ENCODE assay signal across 1 cellular context in genomic region chr5:173878224-173878967, GRCh38.
TF ChIP-seq lines count a peak whose summit lies in the region.

No MANE protein-coding gene starts in this region.

TF ChIP-seq in K562, 482 proteins besides CTCF, POLR2A, EP300 and RAD21 (continued from another document and continues in another):
- TF ChIP-seq RERE (CRISPR knock-in tag; IDR thresholded peaks at IDR 0.05; ENCODE audit: borderline replicate concordance) (no peak), NR2C2 (CRISPR knock-in tag; IDR thresholded peaks at IDR 0.05) (no peak), NR2C2 (tag; IDR thresholded peaks at IDR 0.05) (peak; percentile 30; the same call in 1 of the 2 replicates), DNMT1 (IDR thresholded peaks at IDR 0.05) (no peak), UBTF (IDR thresholded peaks at IDR 0.05; ENCODE audit: borderline replicate concordance in 1 of 2, low read depth in 2 of 2, low read length in 2 of 2) (no peak), GTF2A2 (tag; IDR thresholded peaks at IDR 0.05) (no peak), RBBP5 (IDR thresholded peaks at IDR 0.05; ENCODE audit: borderline replicate concordance, insufficient read depth, low read length, poor library complexity, severe bottlenecking) (no peak), NR1H2 (CRISPR knock-in tag; IDR thresholded peaks at IDR 0.05) (no peak), NFIC (IDR thresholded peaks at IDR 0.05) (peak; percentile 31), DIDO1 (tag; IDR thresholded peaks at IDR 0.05; ENCODE audit: low read depth) (no peak), SMAD2 (IDR thresholded peaks at IDR 0.05; ENCODE audit: low read depth, low read length) (no peak), CSDE1 (IDR thresholded peaks at IDR 0.05) (no peak), ZNF212 (CRISPR knock-in tag; IDR thresholded peaks at IDR 0.05) (no peak), SPI1 (IDR thresholded peaks at IDR 0.05; ENCODE audit: borderline replicate concordance, low read depth, low read length) (no peak), ZBTB9 (CRISPR knock-in tag; IDR thresholded peaks at IDR 0.05) (no peak), ZNF197 (CRISPR knock-in tag; IDR thresholded peaks at IDR 0.05; ENCODE audit: low read depth) (no peak), TCF15 (CRISPR knock-in tag; IDR thresholded peaks at IDR 0.05) (no peak), ZNF398 (CRISPR knock-in tag; IDR thresholded peaks at IDR 0.05) (no peak), ZBTB2 (IDR thresholded peaks at IDR 0.05) (no peak), TCF3 (CRISPR knock-in tag; IDR thresholded peaks at IDR 0.05) (peak; percentile 52; the same call in 1 of the 2 replicates), ARHGAP35 (IDR thresholded peaks at IDR 0.05; ENCODE audit: partially characterized antibody) (no peak), FOS (IDR thresholded peaks at IDR 0.05; ENCODE audit: extremely low read depth, insufficient read length) (no peak), KLF16 (IDR thresholded peaks at IDR 0.05) (0 out of 2 replicates have a peak, but pooled peaks have one; percentile 3), ZHX1 (conservative IDR thresholded peaks at IDR 0.05; ENCODE audit: low read length) (no peak), ZNF316 (IDR thresholded peaks at IDR 0.05) (no peak), GTF2E2 (tag; IDR thresholded peaks at IDR 0.05) (no peak), ZBTB8A (IDR thresholded peaks at IDR 0.05; ENCODE audit: partially characterized antibody) (no peak)
